Comparison of ENCODE assay signal across 16 cellular contexts in genomic region chr14:26966942-26967341, GRCh38.
A peak's percentile ranks its signal among the peaks of the same experiment; 100 is the strongest.
DNase-seq lines count a peak whose midpoint lies in the region; FAIRE-seq and TF ChIP-seq lines count a peak whose summit lies in the region.
"Had no signal": no experiment of that assay in that cellular context is flagged by ENCODE, and none has a peak within 500 bp of the region (broad histone marks: within the 10 kb centered on the region; RNA-seq: fewer than 3 reads in every experiment).

No MANE protein-coding gene starts in this region.

- H3K27me3 ChIP-seq in suprapubic skin, result no peaks in the 10 kb centered on the region
- H3K27me3 ChIP-seq: esophagus muscularis mucosa, right lobe of liver, SJCRH30 had no signal

- H3K36me3 ChIP-seq in suprapubic skin, result no peaks in the 10 kb centered on the region
- H3K36me3 ChIP-seq: esophagus muscularis mucosa, right lobe of liver, SJCRH30 had no signal

- TF ChIP-seq POLR2A in suprapubic skin (IDR thresholded peaks at IDR 0.05), result no peak

- no peak for TF ChIP-seq EP300 in suprapubic skin (IDR thresholded peaks at IDR 0.05)

- WGBS in suprapubic skin, result 29% methylated on average over 3 of the region's 3 CpGs

- no peak for DNase-seq in HTR-8/SVneo (ENCODE audit: insufficient read length, low spot score)
- DNase-seq in choroid plexus epithelial cell (ENCODE audit: low read depth), result peak; percentile 4
- peak; percentile 76 for DNase-seq in kidney tubule cell (ENCODE audit: low spot score)
- no peak for DNase-seq in suprapubic skin (ENCODE audit: low spot score in 2 of 2)
- no peak for DNase-seq in activated gamma-delta T cell treated with Interleukin-2 at 50 U/mL for 16 hours
- DNase-seq in hepatic stellate cell (ENCODE audit: low spot score), result no peak
- no peak for DNase-seq in stimulated activated CD4-positive, alpha-beta T cell treated with anti-CD3 and anti-CD28 coated beads, Interleukin-4, amount 100 ng/mL, for 24 hours
- DNase-seq: activated naive CD4-positive, alpha-beta T cell treated with anti-CD3 and anti-CD28 coated beads for 36 hours; CD4-positive, alpha-beta T cell; cerebellar nuclear complex; NCI-H187; NCI-H82; right lobe of liver had no signal

- TF ChIP-seq CTCF in choroid plexus epithelial cell (conservative IDR thresholded peaks at IDR 0.05; ENCODE audit: low read depth, low read length), result no peak
- TF ChIP-seq CTCF in suprapubic skin (IDR thresholded peaks at IDR 0.05), result no peak

- H3K27ac ChIP-seq in suprapubic skin, result peak overlapping the region; percentile 60
- H3K27ac ChIP-seq: HL-60, right lobe of liver, SJCRH30 had no signal

- peak; percentile 82 for FAIRE-seq in HTR-8/SVneo (lab: Jason Lieb, UNC)

- H3K9me3 ChIP-seq in suprapubic skin, result no peaks in the 10 kb centered on the region
- H3K9me3 ChIP-seq: esophagus muscularis mucosa, right lobe of liver, SJCRH30 had no signal

- no peaks in the 10 kb centered on the region for H3K4me1 ChIP-seq in suprapubic skin
- H3K4me1 ChIP-seq: right lobe of liver, SJCRH30 had no signal

- H3K4me3 ChIP-seq in choroid plexus epithelial cell (ENCODE audit: low read depth, low read length), result no peak overlapping the region
- no peak overlapping the region for H3K4me3 ChIP-seq in suprapubic skin
- H3K4me3 ChIP-seq: esophagus muscularis mucosa, right lobe of liver, SJCRH30 had no signal

Comparison
In these comparisons a context has a peak if more than half of its experiments do, and no peak if none do; other contexts are left out.
1. DNase-seq: peak in choroid plexus epithelial cell (single experiment) and kidney tubule cell (single experiment); none in HTR-8/SVneo (single experiment), suprapubic skin (0 of 2), activated gamma-delta T cell treated with Interleukin-2 at 50 U/mL for 16 hours (single experiment), hepatic stellate cell (single experiment) and stimulated activated CD4-positive, alpha-beta T cell treated with anti-CD3 and anti-CD28 coated beads, Interleukin-4, amount 100 ng/mL, for 24 hours (single experiment).